23 cellular contexts compared by ENCODE assay signal in genomic region chr2:15841776-15842554, GRCh38.
"Had no signal": no experiment of that assay in that cellular context is flagged by ENCODE, and none has a peak within 500 bp of the region (broad histone marks: within the 10 kb centered on the region; RNA-seq: fewer than 3 reads in every experiment).

No MANE protein-coding gene starts in this region.

- H3K9me3 Mint-ChIP-seq: natural killer cell had no signal

- H3K4me3 Mint-ChIP-seq: activated naive CD8-positive, alpha-beta T cell; activated T-cell treated with anti-CD3 and anti-CD28 coated beads, Interleukin-2, amount 50 U/mL, for 72 hours; effector memory CD8-positive, alpha-beta T cell; natural killer cell had no signal

- H3K4me1 ChIP-seq: body of pancreas, gastroesophageal sphincter, psoas muscle, testis, transverse colon, uterus had no signal

- FAIRE-seq: keratinocyte had no signal

- H3K9me3 ChIP-seq: body of pancreas, gastroesophageal sphincter, psoas muscle, spleen, testis, transverse colon, uterus had no signal

- H3K4me1 Mint-ChIP-seq: natural killer cell had no signal

- DNase-seq: activated CD4-positive, alpha-beta T cell treated with anti-CD3 and anti-CD28 coated beads for 4 hours; activated CD4-positive, alpha-beta T cell treated with anti-CD3 and anti-CD28 coated beads, Interleukin-2, amount 50 U/mL, for 4 hours; activated naive CD4-positive, alpha-beta T cell treated with Interleukin-2 at 50 U/mL for 16 hours; activated T-cell treated with anti-CD3 and anti-CD28 coated beads for 4 hours; activated T-cell treated with anti-CD3 and anti-CD28 coated beads, Interleukin-2, amount 50 U/mL, for 72 hours; body of pancreas; cortex of kidney; effector memory CD8-positive, alpha-beta T cell; erythroblast; left cardiac atrium; natural killer cell; psoas muscle; spleen; stimulated activated CD4-positive, alpha-beta T cell treated with anti-CD3 and anti-CD28 coated beads, Interleukin-2, amount 100 ng/mL, for 48 hours; stimulated activated naive CD4-positive, alpha-beta T cell treated with Interleukin-2 at 50 U/mL for 16 hours; T-helper 1 cell; testis; transverse colon; uterus had no signal

- H3K36me3 ChIP-seq: gastroesophageal sphincter, spleen, transverse colon, uterus had no signal

- H3K36me3 Mint-ChIP-seq: activated naive CD8-positive, alpha-beta T cell; natural killer cell had no signal

- H3K27ac ChIP-seq: body of pancreas, gastroesophageal sphincter, psoas muscle, spleen, testis, transverse colon, uterus, VCaP had no signal

- H3K4me3 ChIP-seq: body of pancreas, gastroesophageal sphincter, psoas muscle, spleen, testis, transverse colon, uterus had no signal

- H3K27me3 Mint-ChIP-seq: activated naive CD8-positive, alpha-beta T cell had no signal

- ATAC-seq: activated T-cell treated with anti-CD3 and anti-CD28 coated beads, Interleukin-2, amount 50 U/mL, for 72 hours; body of pancreas; effector memory CD8-positive, alpha-beta T cell; gastroesophageal sphincter; left cardiac atrium; natural killer cell; psoas muscle had no signal

- H3K27me3 ChIP-seq: body of pancreas, gastroesophageal sphincter, spleen, testis, transverse colon, uterus had no signal

- H3K27ac Mint-ChIP-seq: activated naive CD8-positive, alpha-beta T cell; activated T-cell treated with anti-CD3 and anti-CD28 coated beads, Interleukin-2, amount 50 U/mL, for 72 hours; effector memory CD8-positive, alpha-beta T cell; natural killer cell had no signal
